25 cellular contexts compared by ENCODE assay signal in the genomic region with DNA sequence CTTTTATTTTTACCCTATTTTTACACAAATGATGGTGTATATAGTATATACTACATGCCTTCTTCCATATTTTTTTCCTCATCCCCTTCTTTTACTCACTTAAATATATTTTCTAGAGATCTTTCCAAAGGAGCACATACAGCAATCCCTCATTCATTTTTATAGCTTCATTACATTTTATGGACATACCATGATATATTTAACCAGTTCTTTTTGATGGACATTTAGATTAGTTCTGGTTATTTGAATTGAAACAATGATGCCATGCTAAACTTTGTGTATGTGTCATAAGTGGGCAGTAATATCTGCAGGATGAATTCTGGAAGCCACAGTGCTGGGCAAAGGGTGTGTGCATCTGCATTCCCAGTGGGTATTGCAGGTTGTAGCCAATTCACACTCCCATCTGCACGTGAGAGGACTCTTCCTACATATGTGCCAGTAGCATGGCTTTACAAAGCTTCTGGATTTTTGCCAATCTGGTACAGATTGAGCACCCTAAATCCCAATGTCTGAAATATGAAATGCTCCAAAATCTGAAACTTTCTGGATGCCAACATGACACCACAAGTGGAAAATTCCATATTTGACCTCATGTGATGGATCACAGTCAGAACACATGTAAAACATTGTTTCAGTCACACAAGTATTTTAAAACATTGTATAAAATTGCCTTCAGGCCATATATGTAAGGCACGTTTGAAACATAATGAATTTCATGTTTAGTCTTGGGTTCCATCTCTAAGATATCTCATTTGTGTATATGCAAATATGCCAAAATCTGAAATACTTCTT.
"Had no signal": no experiment of that assay in that cellular context is flagged by ENCODE, and none has a peak within 500 bp of the region (broad histone marks: within the 10 kb centered on the region; RNA-seq: fewer than 3 reads in every experiment).

No MANE protein-coding gene starts in this region.

- H3K27ac ChIP-seq: epithelial cell of prostate, pancreas, prostate gland, tibial nerve had no signal

- H3K4me1 ChIP-seq: prostate gland had no signal

- H3K9me3 Mint-ChIP-seq: central memory CD8-positive, alpha-beta T cell; nephron had no signal

- H3K27me3 Mint-ChIP-seq: activated CD4-positive, alpha-beta T cell treated with anti-CD3 and anti-CD28 coated beads for 36 hours; activated CD8-positive, alpha-beta memory T cell treated with anti-CD3 and anti-CD28 coated beads, Interleukin-2, amount 10 ng/mL, durations not matched to agents 7 days and 5 days; activated naive CD8-positive, alpha-beta T cell; central memory CD8-positive, alpha-beta T cell had no signal

- H3K36me3 ChIP-seq: pancreas, prostate gland had no signal

- H3K27ac Mint-ChIP-seq: activated CD4-positive, alpha-beta T cell treated with anti-CD3 and anti-CD28 coated beads for 36 hours; activated CD8-positive, alpha-beta memory T cell treated with anti-CD3 and anti-CD28 coated beads, Interleukin-2, amount 10 ng/mL, durations not matched to agents 7 days and 5 days; activated CD8-positive, alpha-beta T cell treated with anti-CD3 and anti-CD28 coated beads, Interleukin-2, amount 10 ng/mL, durations not matched to agents 7 days and 5 days; activated naive CD8-positive, alpha-beta T cell; nephron had no signal

- H3K27me3 ChIP-seq: pancreas, tibial nerve had no signal

- ATAC-seq: activated CD4-positive, alpha-beta T cell treated with anti-CD3 and anti-CD28 coated beads for 36 hours; activated CD8-positive, alpha-beta memory T cell treated with anti-CD3 and anti-CD28 coated beads, Interleukin-2, amount 10 ng/mL, durations not matched to agents 7 days and 5 days; activated CD8-positive, alpha-beta T cell treated with anti-CD3 and anti-CD28 coated beads, Interleukin-2, amount 10 ng/mL, durations not matched to agents 7 days and 5 days; left ventricle myocardium superior; pancreas had no signal

- FAIRE-seq: bronchial epithelial cell, frontal cortex, pancreas, urothelium cell line had no signal

- H3K4me3 ChIP-seq: pancreas, prostate gland, smooth muscle cell, tibial nerve had no signal

- DNase-seq: activated CD4-positive, alpha-beta T cell treated with anti-CD3 and anti-CD28 coated beads for 36 hours; activated CD4-positive, CD25-positive, alpha-beta regulatory T cell; activated CD8-positive, alpha-beta memory T cell treated with anti-CD3 and anti-CD28 coated beads, Interleukin-2, amount 10 ng/mL, durations not matched to agents 7 days and 5 days; activated CD8-positive, alpha-beta T cell treated with anti-CD3 and anti-CD28 coated beads, Interleukin-2, amount 10 ng/mL, durations not matched to agents 7 days and 5 days; activated effector memory CD4-positive, alpha-beta T cell treated with Interleukin-2 at 50 U/mL for 16 hours; activated naive CD4-positive, alpha-beta T cell treated with Interleukin-2 at 50 U/mL for 16 hours; anterior cingulate cortex; dermis blood vessel endothelial cell; effector CD8-positive, alpha-beta T cell; left ventricle myocardium superior; pancreas; retina; stimulated activated CD4-positive, alpha-beta T cell treated with anti-CD3 and anti-CD28 coated beads, Interleukin-1b, Interleukin-23, amount 100 ng/mL, for 48 hours; stimulated activated CD4-positive, alpha-beta T cell treated with anti-CD3 and anti-CD28 coated beads, Interleukin-4, amount 100 ng/mL, for 4 hours; stimulated activated naive CD4-positive, alpha-beta T cell had no signal

- H3K9me3 ChIP-seq: pancreas, prostate gland, tibial nerve had no signal

- H3K4me2 ChIP-seq: smooth muscle cell had no signal

- H3K4me3 Mint-ChIP-seq: activated CD4-positive, alpha-beta T cell treated with anti-CD3 and anti-CD28 coated beads for 36 hours; activated CD8-positive, alpha-beta memory T cell treated with anti-CD3 and anti-CD28 coated beads, Interleukin-2, amount 10 ng/mL, durations not matched to agents 7 days and 5 days; activated CD8-positive, alpha-beta T cell treated with anti-CD3 and anti-CD28 coated beads, Interleukin-2, amount 10 ng/mL, durations not matched to agents 7 days and 5 days; activated naive CD8-positive, alpha-beta T cell; central memory CD8-positive, alpha-beta T cell; nephron had no signal
